Comparison of ENCODE assay signal across 8 cellular contexts in the genomic region with DNA sequence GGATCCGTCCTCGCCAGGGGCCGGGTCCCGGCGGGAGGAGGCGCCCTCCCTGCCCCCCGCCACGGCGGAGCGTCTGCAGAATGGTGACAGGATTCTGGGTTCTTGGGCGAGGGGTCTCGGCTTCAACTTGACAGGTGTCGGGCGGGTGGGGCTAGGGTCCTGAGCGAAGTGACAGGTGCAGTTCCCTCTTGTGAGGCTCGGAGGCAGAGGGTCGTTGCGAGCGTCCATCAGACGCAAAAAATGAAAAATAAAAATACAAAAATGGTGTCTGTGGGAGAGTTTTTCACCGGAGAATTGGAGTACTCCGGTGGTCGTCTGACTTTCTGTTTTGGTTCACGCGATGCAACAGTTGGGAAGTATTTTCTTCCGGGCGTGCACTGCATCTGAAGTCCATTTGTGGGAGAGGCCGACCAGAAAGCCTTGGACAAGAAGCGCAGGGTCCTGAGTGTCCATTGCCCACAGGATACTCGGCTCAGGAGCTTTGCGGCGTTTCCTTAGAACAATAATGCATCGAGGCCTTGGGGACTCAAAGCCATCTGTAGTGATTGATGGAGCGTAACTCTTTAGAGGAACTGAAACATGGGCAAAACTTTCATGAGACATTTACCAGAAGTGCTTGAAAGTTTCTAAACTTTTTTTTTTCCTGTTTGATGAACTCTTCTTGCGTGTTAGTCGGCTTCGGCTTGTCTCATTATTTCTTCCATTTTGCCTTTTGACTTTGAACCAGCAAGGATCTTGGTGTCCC. TPM values are rescaled to one million over a fixed set of nuclear protein-coding genes. Genes with fewer than 3 reads are reported as not detected.
DNase-seq lines count a peak whose midpoint lies in the region; ATAC-seq, FAIRE-seq and TF ChIP-seq lines count a peak whose summit lies in the region.

No MANE protein-coding gene starts in this region.

- peaks cover 0 to 14% (median 4%) of the 10 kb centered on the region in 3 donors for H3K36me3 ChIP-seq in esophagus squamous epithelium

- DNase-seq in A549 (ENCODE audit: low read depth in 1 of 2, low spot score in 1 of 2) (peak; percentile 6 to 22), GM04503 (ENCODE audit: low read depth) (peak; percentile 14), H4 (ENCODE audit: low spot score) (peak; percentile 8), KG1 (lab: John Stamatoyannopoulos, UW) (peak; percentile 86), esophagus squamous epithelium (lab: John Stamatoyannopoulos, UW) (no peak), myocyte (ENCODE audit: low read depth) (peak; percentile 73), NCI-H1930 (lab: John Stamatoyannopoulos, UW) (no peak)
- peak; percentile 36 for DNase-seq in activated CD4-positive, CD25-positive, alpha-beta regulatory T cell treated with anti-CD3 and anti-CD28 coated beads, Interleukin-2, amount 50 U/mL, for 72 hours

- peak; percentile 12 to 22; a peak in 4 of 6 replicates for ATAC-seq in A549

- CTCF ChIA-PET in A549 (lab: Yijun Ruan, JAX), result no interaction called here

- no peak for FAIRE-seq in A549 (lab: Jason Lieb, UNC)

- H3K4me2 ChIP-seq in A549, result peak overlapping the region; percentile 89

- no peak for TF ChIP-seq EP300 in A549 (IDR thresholded peaks at IDR 0.05)

- POLR2A ChIA-PET in A549 (lab: Yijun Ruan, JAX), result no interaction called here

- no peak for TF ChIP-seq POLR2A in A549 (IDR thresholded peaks at IDR 0.05; ENCODE audit: low read length)
- peak in 1 of 4 donors; percentile 37 for TF ChIP-seq POLR2A in esophagus squamous epithelium (IDR thresholded peaks at IDR 0.05)

- H3K27ac ChIP-seq in A549, result peak overlapping the region; percentile 87 to 96
- peak overlapping the region; percentile 98 to 100 (median 100) for H3K27ac ChIP-seq in esophagus squamous epithelium

- 14% methylated on average over 23 of the region's 37 CpGs for WGBS in A549 (ENCODE audit: missing lambda C conversion rate)
- 0 to 1% methylated on average over 26 to 27 of the region's 37 CpGs for WGBS in esophagus squamous epithelium, 2 donors

- no peak for TF ChIP-seq RAD21 in A549 (conservative IDR thresholded peaks at IDR 0.05 in 1 of 2, IDR thresholded peaks at IDR 0.05 in 1 of 2)

- peaks cover 12% of the 10 kb centered on the region; the same call in 2 of the 3 replicates for H3K4me1 ChIP-seq in A549
- H3K4me1 ChIP-seq in esophagus squamous epithelium, result peaks cover 8 to 39% (median 15%) of the 10 kb centered on the region in 3 donors

- H3K9me3 ChIP-seq in A549 (no peaks in the 10 kb centered on the region), esophagus squamous epithelium (no peaks in the 10 kb centered on the region)

- intact Hi-C loops in esophagus squamous epithelium (cut with DNase I), result no loop called here

- H3K27me3 ChIP-seq in esophagus squamous epithelium, result no peaks in the 10 kb centered on the region

- TF ChIP-seq CTCF in A549 (IDR thresholded peaks at IDR 0.05) (no peak), esophagus squamous epithelium (IDR thresholded peaks at IDR 0.05) (no peak)

- H3K4me3 ChIP-seq in A549 (peak overlapping the region; percentile 83), esophagus squamous epithelium (peak overlapping the region; percentile 67 to 98 (median 88))

TF ChIP-seq in A549, 52 proteins besides CTCF, POLR2A, EP300 and RAD21:
- no peak for TF ChIP-seq ZC3H11A (IDR thresholded peaks at IDR 0.05)
- no peak for TF ChIP-seq SMC3 (IDR thresholded peaks at IDR 0.05)

RNA-seq across cellular contexts. Expression of a gene that starts 0.8 kb away (rescaled TPM):
- 22.2 and 23.8 TPM in 2 replicates for polyA plus RNA-seq in A549 (2011; rRNA removed)
- 5.9 and 6.6 TPM in 2 replicates for polyA plus RNA-seq in A549 (2012; cell fraction: cytosol; rRNA removed)
- polyA plus RNA-seq in A549 (2012; cell fraction: nucleus; rRNA removed), result 2.9 and 3.3 TPM in 2 replicates
- polyA plus RNA-seq in A549 (2017; fragmentation: RNase III; extraction: RNeasy Plus Mini Kit Qiagen cat#74134 plus additional on column Dnase treatment), result 16.8 to 17.7 TPM (median 16.9 TPM) in 3 replicates
- polyA minus RNA-seq in A549 (2011; rRNA and poly(A)+ RNA removed), result 4.7 and 7.5 TPM in 2 replicates
- 16.3 and 20.4 TPM in 2 replicates for total RNA-seq in H4 (2014; rRNA removed; shearing (Covaris generic))
- total RNA-seq in esophagus squamous epithelium, result 10 to 100 TPM; 23.0 to 62.6 (median 42.4) TPM
- 54.2 and 58.1 TPM in 2 replicates for total RNA-seq in myocyte
- 17.2 TPM for polyA plus RNA-seq in myocyte (2012)

Comparison
In these comparisons a context has a peak if more than half of its experiments do, and no peak if none do; other contexts are left out.
1. DNase-seq: peak in A549 (2 of 2), GM04503 (single experiment), H4 (single experiment), KG1 (single experiment), activated CD4-positive, CD25-positive, alpha-beta regulatory T cell treated with anti-CD3 and anti-CD28 coated beads, Interleukin-2, amount 50 U/mL, for 72 hours (single experiment) and myocyte (single experiment); none in esophagus squamous epithelium (single experiment) and NCI-H1930 (0 of 2).